In genomic region chr3:52704611-52705437, GRCh38 we compare ENCODE assay signal across 8 cellular contexts. TPM values are rescaled to one million over a fixed set of nuclear protein-coding genes. Genes with fewer than 3 reads are reported as not detected.
DNase-seq lines count a peak whose midpoint lies in the region; ATAC-seq, FAIRE-seq and TF ChIP-seq lines count a peak whose summit lies in the region.

No MANE protein-coding gene starts in this region.

- intact Hi-C loops in CD4-positive, alpha-beta T cell (cut with DNase I, micrococcal nuclease), result loop anchor here (1.0 to 10.0 kb wide), 4 partner anchors 18 to 710 kb away; partner anchors contain the start of genes DCP1A (in 1 of the 2), GNL3 (in 1 of the 2) and RPL29 (in 1 of the 2)
- intact Hi-C loops in PC-3 (cut with micrococcal nuclease), result loop anchor here (1.0 to 2.0 kb wide), 2 partner anchors 8 to 18 kb away; partner anchors contain the start of gene GNL3
- intact Hi-C loops in HepG2 (cut with micrococcal nuclease; ENCODE audit: unreplicated experiment), result no loop called here
- intact Hi-C loops in testis (cut with DNase I; ENCODE audit: low total_unique reads), result no loop called here
- intact Hi-C loops in posterior vena cava (cut with DNase I), result no loop called here

- H3K9ac ChIP-seq in PC-3 (ENCODE audit: low read length) (peak overlapping the region; percentile 90), HepG2 (ENCODE audit: insufficient read depth, low read depth, low read length) (peak overlapping the region; percentile 85)

- BruUV-seq in PC-3 (replicated peaks; lab: Mats Ljungman, UMichigan) (TSS peak; percentile 63), HepG2 (replicated peaks; lab: Mats Ljungman, UMichigan) (no TSS peak)

- no peaks in the 10 kb centered on the region for H3K27me3 ChIP-seq in CD4-positive, alpha-beta T cell (ENCODE audit: control insufficient read depth, insufficient read depth, low read length)
- H3K27me3 ChIP-seq in PC-3 (ENCODE audit: low read length), result no peaks in the 10 kb centered on the region
- no peaks in the 10 kb centered on the region; a peak in 1 of 5 replicates for H3K27me3 ChIP-seq in HepG2 (ENCODE audit: control insufficient read depth in 1 of 2, insufficient read depth in 2 of 2, low read length in 2 of 2)
- H3K27me3 ChIP-seq in testis, result no peaks in the 10 kb centered on the region

- no peak for ATAC-seq in CD4-positive, alpha-beta T cell (ENCODE audit: poor library complexity)
- peak; percentile 7 for ATAC-seq in GM21528 (IDR thresholded peaks at IDR 0.05; ENCODE audit: low FRiP score, unreplicated experiment)
- peak; percentile 18 for ATAC-seq in PC-3
- peak; percentile 77 for ATAC-seq in HepG2

- H3K4me3 ChIP-seq in PC-3 (ENCODE audit: low read length) (peak overlapping the region; percentile 95), HepG2 (replicated peaks in 1 of 3; ENCODE audit: insufficient read depth in 1 of 3, low read depth in 2 of 3, low read length in 3 of 3) (peak overlapping the region; percentile 90 to 97 (median 95)), testis (peak overlapping the region; percentile 89 to 94)

- H4K20me1 ChIP-seq in PC-3 (ENCODE audit: low read length), result no peaks in the 10 kb centered on the region
- no peaks in the 10 kb centered on the region; the same call in 1 of the 2 replicates for H4K20me1 ChIP-seq in HepG2 (ENCODE audit: insufficient read depth, low read length)

- H3K36me3 ChIP-seq in PC-3 (ENCODE audit: low read depth, low read length), result peaks cover 11% of the 10 kb centered on the region; the same call in 1 of the 2 replicates
- H3K36me3 ChIP-seq in HepG2 (replicated peaks in 1 of 2; ENCODE audit: control insufficient read depth in 1 of 2, insufficient read depth in 2 of 2, low read length in 2 of 2), result peaks cover 0 to 7% of the 10 kb centered on the region in 2 experiments; a peak in 3 of 5 replicates
- H3K36me3 ChIP-seq in testis (ENCODE audit: low read depth, missing control alignments), result no peaks in the 10 kb centered on the region

- peak overlapping the region; percentile 86 for H3K27ac ChIP-seq in CD4-positive, alpha-beta T cell (ENCODE audit: low read depth, low read length)
- H3K27ac ChIP-seq in PC-3 (ENCODE audit: low read length) (peak overlapping the region; percentile 36), HepG2 (ENCODE audit: extremely low read length, insufficient read depth, low read length) (peak overlapping the region; percentile 90), testis (peak overlapping the region; percentile 82 to 90)

- CTCF ChIA-PET in CD4-positive, alpha-beta T cell (lab: Charles Lee), result no interaction called here
- CTCF ChIA-PET in PC-3 (lab: Charles Lee), result no interaction called here
- CTCF ChIA-PET in HepG2 (lab: Yijun Ruan, JAX; ENCODE audit: low intra/inter-chr PET ratio, low total read pairs), result no interaction called here

- no peak for TF ChIP-seq RAD21 in HepG2 (CRISPR knock-in tag; IDR thresholded peaks at IDR 0.05)

- H3F3A ChIP-seq in PC-3 (ENCODE audit: low read length, unreplicated experiment), result peaks cover 2% of the 10 kb centered on the region

- H3K4me1 Mint-ChIP-seq in CD4-positive, alpha-beta T cell (ENCODE audit: low read depth), result peaks cover 40% of the 10 kb centered on the region
- H3K4me1 Mint-ChIP-seq in chondrocyte (ENCODE audit: low read depth), result peaks cover 39% of the 10 kb centered on the region

- 0% methylated on average over 8 of the region's 22 CpGs for WGBS in HepG2 (ENCODE audit: low lambda C conversion rate)
- 2% methylated on average over 14 to 22 of the region's 22 CpGs for WGBS in testis, 2 donors

- peaks cover 43% of the 10 kb centered on the region for H3K36me3 Mint-ChIP-seq in CD4-positive, alpha-beta T cell (ENCODE audit: low read depth)
- peaks cover 4% of the 10 kb centered on the region for H3K36me3 Mint-ChIP-seq in chondrocyte (ENCODE audit: low read depth)

- TF ChIP-seq POLR2A in HepG2 (IDR thresholded peaks at IDR 0.05; ENCODE audit: insufficient read depth in 1 of 2, low read depth in 2 of 2, low read length in 2 of 2) (peak; percentile 78 to 94), testis (IDR thresholded peaks at IDR 0.05) (no peak)

- peak overlapping the region; percentile 90 for H3K4me2 ChIP-seq in PC-3 (ENCODE audit: low read length)
- H3K4me2 ChIP-seq in HepG2 (ENCODE audit: low read depth, low read length), result peak overlapping the region; percentile 80

- H3K9me3 Mint-ChIP-seq in CD4-positive, alpha-beta T cell, result no peaks in the 10 kb centered on the region
- no peaks in the 10 kb centered on the region for H3K9me3 Mint-ChIP-seq in chondrocyte (ENCODE audit: low read depth)

- TF ChIP-seq EP300 in HepG2 (IDR thresholded peaks at IDR 0.05; ENCODE audit: low read depth in 2 of 2, low read length in 2 of 2) (peak; percentile 77; a peak in 3 of 4 replicates), HepG2 (CRISPR knock-in tag; IDR thresholded peaks at IDR 0.05; ENCODE audit: borderline replicate concordance) (peak; percentile 72; the same call in 1 of the 2 replicates)

- H2AFZ ChIP-seq in PC-3 (ENCODE audit: low read length) (peak overlapping the region; percentile 83), HepG2 (ENCODE audit: low read length) (no peak overlapping the region)

- H3K27ac Mint-ChIP-seq in CD4-positive, alpha-beta T cell, result peak overlapping the region; percentile 98
- H3K27ac Mint-ChIP-seq in chondrocyte (ENCODE audit: unreplicated experiment), result peak overlapping the region; percentile 95

- DNase-seq in CD4-positive, alpha-beta T cell, result no peak
- DNase-seq in PC-3, result peak; percentile 30
- DNase-seq in chondrocyte (ENCODE audit: low spot score), result no peak
- DNase-seq in HepG2 (ENCODE audit: low spot score), result peak; percentile 95
- no peak for DNase-seq in testis
- no peak for DNase-seq in iPS-NIHi11 (ENCODE audit: low spot score)
- no peak for DNase-seq in posterior vena cava (ENCODE audit: low spot score)

- H3K4me1 ChIP-seq in PC-3 (ENCODE audit: insufficient read depth, low read length) (peaks cover 18% of the 10 kb centered on the region), HepG2 (ENCODE audit: insufficient read depth, low read length) (peaks cover 45% of the 10 kb centered on the region), testis (peaks cover 14% of the 10 kb centered on the region)

- no peak for TF ChIP-seq CTCF in CD4-positive, alpha-beta T cell (IDR thresholded peaks at IDR 0.05)
- no peak for TF ChIP-seq CTCF in PC-3 (conservative IDR thresholded peaks at IDR 0.05; ENCODE audit: low read depth, low read length)
- TF ChIP-seq CTCF in chondrocyte (IDR thresholded peaks at IDR 0.05), result no peak
- TF ChIP-seq CTCF in HepG2 (CRISPR knock-in tag; IDR thresholded peaks at IDR 0.05), result no peak
- no peak for TF ChIP-seq CTCF in testis (IDR thresholded peaks at IDR 0.05)

- no peaks in the 10 kb centered on the region for H3K9me3 ChIP-seq in CD4-positive, alpha-beta T cell (ENCODE audit: control insufficient read depth, low read length)
- H3K9me3 ChIP-seq in PC-3 (ENCODE audit: low read length) (no peaks in the 10 kb centered on the region), HepG2 (ENCODE audit: low read length) (no peaks in the 10 kb centered on the region), testis (no peaks in the 10 kb centered on the region)

- H3K79me2 ChIP-seq in PC-3 (ENCODE audit: low read length), result peaks cover 59% of the 10 kb centered on the region
- H3K79me2 ChIP-seq in HepG2 (ENCODE audit: insufficient read depth, low read length), result peaks cover 53% of the 10 kb centered on the region

- in situ Hi-C loops in HepG2 (cut with HindIII; ENCODE audit: extremely low pct_ligation_motif_present, low pct_unique_long_range_greater_than_20kb), result no loop called here

- POLR2A ChIA-PET in CD4-positive, alpha-beta T cell (lab: Charles Lee), result interaction anchor here (1.1 to 2.6 kb wide), 9 partner anchors 9 to 1205 kb away, joined by 3 to 23 read pairs (median 4); partner anchors contain the start of genes PBRM1 and STIMATE
- POLR2A ChIA-PET in PC-3 (lab: Charles Lee; ENCODE audit: unreplicated experiment) (interaction anchor here (0.5 to 0.7 kb wide), 2 partner anchors 18 to 427 kb away, joined by 3 to 20 read pairs; no protein-coding TSS in a partner anchor), HepG2 (lab: Yijun Ruan, JAX) (interaction anchor here (0.5 to 6.5 kb wide), 19 partner anchors 11 to 732 kb away, joined by 3 to 118 read pairs (median 5); partner anchors contain the start of genes GNL3, ITIH3, NEK4 and PBRM1)

- peak; percentile 85 for FAIRE-seq in HepG2 (lab: Jason Lieb, UNC)

- H3K4me3 Mint-ChIP-seq in CD4-positive, alpha-beta T cell, result peak overlapping the region; percentile 96
- peak overlapping the region; percentile 89 for H3K4me3 Mint-ChIP-seq in chondrocyte (ENCODE audit: unreplicated experiment)

- no peaks in the 10 kb centered on the region for H3K27me3 Mint-ChIP-seq in CD4-positive, alpha-beta T cell
- H3K27me3 Mint-ChIP-seq in chondrocyte (ENCODE audit: low read depth), result no peaks in the 10 kb centered on the region

- H3K9me2 ChIP-seq in PC-3 (replicated peaks; ENCODE audit: low read length), result no peaks in the 10 kb centered on the region

RNA-seq across cellular contexts. Expression of gene GLT8D1, which starts 0.8 kb away (rescaled TPM):
- 10 to 100 TPM in 1 of 2 experiments, 1 to 10 TPM in 1; 8.4 to 10.8 TPM for total RNA-seq in CD4-positive, alpha-beta T cell
- total RNA-seq in PC-3 (2014; rRNA removed) (53.6 and 70.2 TPM in 2 replicates), chondrocyte (90.7 to 124 TPM (median 91.2 TPM) in 3 replicates), HepG2 (2016; rRNA removed; fragmentation: Illumina TruSeq; extraction: Trizol) (65.1 and 110 TPM in 2 replicates), testis (100 to 1,000 TPM; 107 to 117 TPM), posterior vena cava (10 to 100 TPM; 33.5 to 55.9 TPM)
- total RNA-seq in HepG2 (2016; cell fraction: cytosol; rRNA removed; fragmentation: Illumina TruSeq; extraction: Trizol; ENCODE audit: low read depth), result 26.1 and 37.4 TPM in 2 replicates
- total RNA-seq in HepG2 (2016; cell fraction: insoluble cytoplasmic fraction; rRNA removed; fragmentation: Illumina TruSeq; extraction: Trizol), result 57.9 and 103 TPM in 2 replicates
- total RNA-seq in HepG2 (2016; cell fraction: membrane; rRNA removed; fragmentation: Illumina TruSeq; extraction: Trizol), result 58.5 and 71.5 TPM in 2 replicates
- total RNA-seq in HepG2 (2016; cell fraction: nucleus; rRNA removed; fragmentation: Illumina TruSeq; extraction: Trizol), result 95.9 and 108 TPM in 2 replicates
- polyA plus RNA-seq in HepG2 (2011; rRNA removed) (109 and 121 TPM in 2 replicates), testis (ENCODE audit: insufficient read depth, low read depth, low replicate concordance) (165 TPM)
- 73.3 and 91.3 TPM in 2 replicates for polyA plus RNA-seq in HepG2 (2011; cell fraction: cytosol; rRNA removed)
- polyA plus RNA-seq in HepG2 (2011; cell fraction: nucleus; rRNA removed), result 70.1 and 84.3 TPM in 2 replicates
- polyA plus RNA-seq in HepG2 (2012), result 73.6 and 98.8 TPM in 2 replicates
- 24.2 and 36.5 TPM in 2 replicates for polyA plus RNA-seq in HepG2 (2016; cell fraction: cytosol; fragmentation: Illumina TruSeq; extraction: Trizol; ENCODE audit: low read depth)
- polyA plus RNA-seq in HepG2 (2016; cell fraction: insoluble cytoplasmic fraction; fragmentation: Illumina TruSeq; extraction: Trizol; ENCODE audit: low read depth), result 69.1 and 71.8 TPM in 2 replicates
- polyA plus RNA-seq in HepG2 (2016; cell fraction: membrane; fragmentation: Illumina TruSeq; extraction: Trizol; ENCODE audit: low read depth), result 43.6 and 60.3 TPM in 2 replicates
- 167 and 178 TPM in 2 replicates for polyA plus RNA-seq in HepG2 (2016; cell fraction: nucleus; fragmentation: Illumina TruSeq; extraction: Trizol; ENCODE audit: insufficient read depth, low read depth)
- polyA minus RNA-seq in HepG2 (2011; rRNA and poly(A)+ RNA removed; ENCODE audit: low replicate concordance), result 39.4 and 50.8 TPM in 2 replicates
- polyA minus RNA-seq in HepG2 (2011; cell fraction: cytosol; rRNA and poly(A)+ RNA removed), result 36.1 and 37.9 TPM in 2 replicates
- polyA minus RNA-seq in HepG2 (2011; cell fraction: nucleus; rRNA and poly(A)+ RNA removed), result 33.9 and 50.1 TPM in 2 replicates

RNA-seq across cellular contexts. Expression of gene SPCS1, which starts 1.1 kb away (rescaled TPM):
- 10 to 100 TPM; 60.0 to 64.5 TPM for total RNA-seq in CD4-positive, alpha-beta T cell
- 114 and 133 TPM in 2 replicates for total RNA-seq in PC-3 (2014; rRNA removed)
- 106 to 135 TPM (median 110 TPM) in 3 replicates for total RNA-seq in chondrocyte
- 100 and 120 TPM in 2 replicates for total RNA-seq in HepG2 (2016; rRNA removed; fragmentation: Illumina TruSeq; extraction: Trizol)
- total RNA-seq in HepG2 (2016; cell fraction: cytosol; rRNA removed; fragmentation: Illumina TruSeq; extraction: Trizol; ENCODE audit: low read depth), result 40.5 and 45.6 TPM in 2 replicates
- total RNA-seq in HepG2 (2016; cell fraction: insoluble cytoplasmic fraction; rRNA removed; fragmentation: Illumina TruSeq; extraction: Trizol), result 101 and 120 TPM in 2 replicates
- 58.3 and 62.1 TPM in 2 replicates for total RNA-seq in HepG2 (2016; cell fraction: membrane; rRNA removed; fragmentation: Illumina TruSeq; extraction: Trizol)
- 98.8 and 103 TPM in 2 replicates for total RNA-seq in HepG2 (2016; cell fraction: nucleus; rRNA removed; fragmentation: Illumina TruSeq; extraction: Trizol)
- polyA plus RNA-seq in HepG2 (2011; rRNA removed), result 61.8 and 84.6 TPM in 2 replicates
- polyA plus RNA-seq in HepG2 (2011; cell fraction: cytosol; rRNA removed), result 92.3 and 116 TPM in 2 replicates
- polyA plus RNA-seq in HepG2 (2011; cell fraction: nucleus; rRNA removed), result 20.3 and 25.6 TPM in 2 replicates
- 100 and 134 TPM in 2 replicates for polyA plus RNA-seq in HepG2 (2012)
- polyA plus RNA-seq in HepG2 (2016; cell fraction: cytosol; fragmentation: Illumina TruSeq; extraction: Trizol; ENCODE audit: low read depth), result 78.3 and 89.5 TPM in 2 replicates
- polyA plus RNA-seq in HepG2 (2016; cell fraction: insoluble cytoplasmic fraction; fragmentation: Illumina TruSeq; extraction: Trizol; ENCODE audit: low read depth), result 176 and 187 TPM in 2 replicates
- polyA plus RNA-seq in HepG2 (2016; cell fraction: membrane; fragmentation: Illumina TruSeq; extraction: Trizol; ENCODE audit: low read depth), result 91.4 and 105 TPM in 2 replicates
- 241 and 261 TPM in 2 replicates for polyA plus RNA-seq in HepG2 (2016; cell fraction: nucleus; fragmentation: Illumina TruSeq; extraction: Trizol; ENCODE audit: insufficient read depth, low read depth)
- polyA minus RNA-seq in HepG2 (2011; rRNA and poly(A)+ RNA removed; ENCODE audit: low replicate concordance), result 76.0 and 91.3 TPM in 2 replicates
- 48.9 and 80.5 TPM in 2 replicates for polyA minus RNA-seq in HepG2 (2011; cell fraction: cytosol; rRNA and poly(A)+ RNA removed)
- 23.1 and 23.6 TPM in 2 replicates for polyA minus RNA-seq in HepG2 (2011; cell fraction: nucleus; rRNA and poly(A)+ RNA removed)
- total RNA-seq in testis, result 100 to 1,000 TPM; 166 to 179 TPM
- 340 TPM for polyA plus RNA-seq in testis (ENCODE audit: insufficient read depth, low read depth, low replicate concordance)
- total RNA-seq in posterior vena cava, result 10 to 100 TPM; 63.9 to 70.2 TPM

RNA-seq across cellular contexts. Expression of gene GNL3, which starts 19.0 kb away (rescaled TPM):
- 100 to 1,000 TPM; 104 to 106 TPM for total RNA-seq in CD4-positive, alpha-beta T cell
- total RNA-seq in PC-3 (2014; rRNA removed) (219 TPM in 2 replicates), chondrocyte (61.5 to 91.9 TPM (median 66.4 TPM) in 3 replicates), HepG2 (2016; rRNA removed; fragmentation: Illumina TruSeq; extraction: Trizol) (257 and 281 TPM in 2 replicates), testis (10 to 100 TPM; 50.6 to 57.7 TPM), posterior vena cava (10 to 100 TPM; 46.1 to 50.5 TPM)
- 60.4 and 64.3 TPM in 2 replicates for total RNA-seq in HepG2 (2016; cell fraction: cytosol; rRNA removed; fragmentation: Illumina TruSeq; extraction: Trizol; ENCODE audit: low read depth)
- 257 and 284 TPM in 2 replicates for total RNA-seq in HepG2 (2016; cell fraction: insoluble cytoplasmic fraction; rRNA removed; fragmentation: Illumina TruSeq; extraction: Trizol)
- total RNA-seq in HepG2 (2016; cell fraction: membrane; rRNA removed; fragmentation: Illumina TruSeq; extraction: Trizol), result 76.1 and 91.0 TPM in 2 replicates
- total RNA-seq in HepG2 (2016; cell fraction: nucleus; rRNA removed; fragmentation: Illumina TruSeq; extraction: Trizol), result 252 and 273 TPM in 2 replicates
- polyA plus RNA-seq in HepG2 (2011; rRNA removed) (91.7 and 129 TPM in 2 replicates), testis (ENCODE audit: insufficient read depth, low read depth, low replicate concordance) (36.3 TPM)
- 37.1 and 48.9 TPM in 2 replicates for polyA plus RNA-seq in HepG2 (2011; cell fraction: cytosol; rRNA removed)
- 185 and 204 TPM in 2 replicates for polyA plus RNA-seq in HepG2 (2011; cell fraction: nucleus; rRNA removed)
- polyA plus RNA-seq in HepG2 (2012), result 118 and 153 TPM in 2 replicates
- 27.6 and 27.7 TPM in 2 replicates for polyA plus RNA-seq in HepG2 (2016; cell fraction: cytosol; fragmentation: Illumina TruSeq; extraction: Trizol; ENCODE audit: low read depth)
- polyA plus RNA-seq in HepG2 (2016; cell fraction: insoluble cytoplasmic fraction; fragmentation: Illumina TruSeq; extraction: Trizol; ENCODE audit: low read depth), result 214 and 224 TPM in 2 replicates
- 41.7 and 44.4 TPM in 2 replicates for polyA plus RNA-seq in HepG2 (2016; cell fraction: membrane; fragmentation: Illumina TruSeq; extraction: Trizol; ENCODE audit: low read depth)
- polyA plus RNA-seq in HepG2 (2016; cell fraction: nucleus; fragmentation: Illumina TruSeq; extraction: Trizol; ENCODE audit: insufficient read depth, low read depth), result 336 and 359 TPM in 2 replicates
- 38.6 and 73.5 TPM in 2 replicates for polyA minus RNA-seq in HepG2 (2011; rRNA and poly(A)+ RNA removed; ENCODE audit: low replicate concordance)
- polyA minus RNA-seq in HepG2 (2011; cell fraction: cytosol; rRNA and poly(A)+ RNA removed), result 34.7 and 37.7 TPM in 2 replicates
- polyA minus RNA-seq in HepG2 (2011; cell fraction: nucleus; rRNA and poly(A)+ RNA removed), result 291 and 322 TPM in 2 replicates

RNA-seq across cellular contexts. Expression of gene PBRM1, which starts 19.1 kb away (rescaled TPM):
- total RNA-seq in CD4-positive, alpha-beta T cell, result 10 to 100 TPM; 47.6 to 48.1 TPM
- total RNA-seq in PC-3 (2014; rRNA removed), result 59.7 and 67.8 TPM in 2 replicates
- 66.1 to 76.0 TPM (median 69.0 TPM) in 3 replicates for total RNA-seq in chondrocyte
- total RNA-seq in HepG2 (2016; rRNA removed; fragmentation: Illumina TruSeq; extraction: Trizol), result 33.2 and 47.0 TPM in 2 replicates
- 5.1 and 8.0 TPM in 2 replicates for total RNA-seq in HepG2 (2016; cell fraction: cytosol; rRNA removed; fragmentation: Illumina TruSeq; extraction: Trizol; ENCODE audit: low read depth)
- 33.8 and 40.2 TPM in 2 replicates for total RNA-seq in HepG2 (2016; cell fraction: insoluble cytoplasmic fraction; rRNA removed; fragmentation: Illumina TruSeq; extraction: Trizol)
- total RNA-seq in HepG2 (2016; cell fraction: membrane; rRNA removed; fragmentation: Illumina TruSeq; extraction: Trizol), result 13.4 and 13.8 TPM in 2 replicates
- total RNA-seq in HepG2 (2016; cell fraction: nucleus; rRNA removed; fragmentation: Illumina TruSeq; extraction: Trizol), result 49.5 and 50.7 TPM in 2 replicates
- 9.6 and 10.9 TPM in 2 replicates for polyA plus RNA-seq in HepG2 (2011; rRNA removed)
- polyA plus RNA-seq in HepG2 (2011; cell fraction: cytosol; rRNA removed), result 6.0 and 7.9 TPM in 2 replicates
- polyA plus RNA-seq in HepG2 (2011; cell fraction: nucleus; rRNA removed), result 15.1 and 15.8 TPM in 2 replicates
- polyA plus RNA-seq in HepG2 (2012), result 10.4 and 11.8 TPM in 2 replicates
- polyA plus RNA-seq in HepG2 (2016; cell fraction: cytosol; fragmentation: Illumina TruSeq; extraction: Trizol; ENCODE audit: low read depth), result 0.65 and 1.2 TPM in 2 replicates
- polyA plus RNA-seq in HepG2 (2016; cell fraction: insoluble cytoplasmic fraction; fragmentation: Illumina TruSeq; extraction: Trizol; ENCODE audit: low read depth), result 19.3 and 20.8 TPM in 2 replicates
- polyA plus RNA-seq in HepG2 (2016; cell fraction: membrane; fragmentation: Illumina TruSeq; extraction: Trizol; ENCODE audit: low read depth), result 1.9 and 2.1 TPM in 2 replicates
- polyA plus RNA-seq in HepG2 (2016; cell fraction: nucleus; fragmentation: Illumina TruSeq; extraction: Trizol; ENCODE audit: insufficient read depth, low read depth), result 22.8 and 26.1 TPM in 2 replicates
- 25.3 and 61.3 TPM in 2 replicates for polyA minus RNA-seq in HepG2 (2011; rRNA and poly(A)+ RNA removed; ENCODE audit: low replicate concordance)
- polyA minus RNA-seq in HepG2 (2011; cell fraction: cytosol; rRNA and poly(A)+ RNA removed), result 22.6 and 23.7 TPM in 2 replicates
- 57.8 and 69.2 TPM in 2 replicates for polyA minus RNA-seq in HepG2 (2011; cell fraction: nucleus; rRNA and poly(A)+ RNA removed)
- 100 to 1,000 TPM in 1 of 2 donors, 10 to 100 TPM in 1; 99.8 to 109 TPM for total RNA-seq in testis
- 28.9 TPM for polyA plus RNA-seq in testis (ENCODE audit: insufficient read depth, low read depth, low replicate concordance)
- 10 to 100 TPM; 63.8 to 78.1 TPM for total RNA-seq in posterior vena cava

Comparison
In these comparisons a context has a peak if more than half of its experiments do, and no peak if none do; other contexts are left out.
1. DNase-seq: peak in PC-3 (single experiment) and HepG2 (single experiment); none in CD4-positive, alpha-beta T cell (0 of 10), chondrocyte (single experiment), testis (single experiment), iPS-NIHi11 (single experiment) and posterior vena cava (single experiment).
2. H3K27ac ChIP-seq: peak in every context shown above with its lines; median percentile 90 in HepG2; 86 in CD4-positive, alpha-beta T cell; 86 in testis; 36 in PC-3.
3. intact Hi-C loops: an anchor here in CD4-positive, alpha-beta T cell (1.0 to 10.0 kb wide) and PC-3 (1.0 to 2.0 kb wide); none called in HepG2, testis and posterior vena cava.
4. Peak in every context shown above with its lines, with median percentiles within 50 percentile points of each other: H3K4me3 ChIP-seq.